Comparison of ENCODE assay signal across 8 cellular contexts in the genomic region with DNA sequence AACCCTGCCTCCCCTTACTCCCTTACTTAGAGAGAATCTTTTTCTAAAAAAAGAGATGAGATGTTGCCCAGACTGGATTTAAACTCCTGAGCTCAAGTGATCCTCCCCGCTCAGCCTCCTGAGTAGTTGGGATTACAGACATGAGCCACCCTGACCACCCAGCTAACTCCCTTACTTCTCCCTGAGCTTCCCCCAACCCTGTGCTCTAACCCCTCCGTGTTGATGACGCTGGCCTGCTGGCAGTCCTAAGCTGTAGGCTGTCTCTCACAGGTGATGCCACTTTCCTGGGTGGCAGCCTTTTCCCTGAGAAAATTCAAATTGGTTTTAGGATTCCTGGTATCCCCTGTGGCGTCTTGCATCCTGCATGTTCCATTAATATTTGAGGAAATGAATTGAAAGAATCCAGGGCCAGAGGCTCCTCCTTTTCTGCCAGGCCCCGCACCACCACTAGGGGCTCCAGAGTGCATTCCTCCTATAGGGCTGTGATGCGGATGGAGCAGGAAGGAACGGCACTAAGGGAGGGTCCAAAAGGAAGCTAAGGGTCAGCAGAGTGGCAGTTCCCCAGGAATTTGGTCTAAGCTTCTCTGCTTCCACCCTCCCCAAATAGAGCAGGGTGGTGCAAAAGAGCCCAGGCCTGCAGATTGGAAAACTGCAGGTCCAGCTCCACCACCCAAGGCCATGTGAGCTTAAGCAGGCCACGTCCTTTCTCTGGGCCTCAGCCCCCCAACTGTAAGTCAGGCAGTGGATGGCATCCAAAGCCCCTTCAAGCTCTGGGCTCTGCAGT.
DNase-seq lines count a peak whose midpoint lies in the region; ATAC-seq and TF ChIP-seq lines count a peak whose summit lies in the region.

No MANE protein-coding gene starts in this region.

- in situ Hi-C loops in gastrocnemius medialis (cut with MboI; ENCODE audit: low sequenced_read_pairs in 4 of 4), result loop anchor here in 1 of 4 donors (10.0 kb wide), 1 partner anchor 110 kb away; no protein-coding TSS in a partner anchor

- H3K4me3 ChIP-seq in GM06990 (replicated peaks; ENCODE audit: low read depth, low read length) (no peak overlapping the region), right cardiac atrium (ENCODE audit: low read length) (no peak overlapping the region), gastrocnemius medialis (no peak overlapping the region)

- peak overlapping the region; percentile 24 for H3K27ac Mint-ChIP-seq in T-helper 2 cell treated with Interferon-gamma antibody and Interleukin-4, amounts not matched to agents 5 μg/mL and 100 μg/mL, for 36 hours

- DNase-seq in GM06990 (ENCODE audit: extremely low read depth, insufficient read length) (peak; percentile 37), amygdala (lab: John Stamatoyannopoulos, UW) (peak in 33 of 56 donors; percentile 6 to 71 (median 33)), right cardiac atrium (peak; percentile 69 to 89 (median 88)), gastrocnemius medialis (peak; percentile 38 to 61)
- peak; percentile 50 for DNase-seq in T-helper 2 cell treated with Interferon-gamma antibody and Interleukin-4, amounts not matched to agents 5 μg/mL and 100 μg/mL, for 36 hours (ENCODE audit: low spot score)

- H3K4me1 Mint-ChIP-seq in T-helper 2 cell treated with Interferon-gamma antibody and Interleukin-4, amounts not matched to agents 5 μg/mL and 100 μg/mL, for 36 hours (ENCODE audit: low read depth), result peaks cover 14% of the 10 kb centered on the region

- no peaks in the 10 kb centered on the region for H3K9me3 Mint-ChIP-seq in T-helper 2 cell treated with Interferon-gamma antibody and Interleukin-4, amounts not matched to agents 5 μg/mL and 100 μg/mL, for 36 hours

- H3K27ac ChIP-seq in right cardiac atrium (ENCODE audit: low read length), result peak overlapping the region; percentile 20
- H3K27ac ChIP-seq in gastrocnemius medialis, result peak overlapping the region; percentile 24 to 75 (median 48)

- intact Hi-C loops in right cardiac atrium (cut with DNase I), result loop anchor here in 2 of 4 donors (5.0 to 10.0 kb wide), 2 partner anchors 100 to 102 kb away; a partner anchor contains a TSS
- intact Hi-C loops in gastrocnemius medialis (cut with DNase I; ENCODE audit: low total_unique reads), result loop anchor here (1.0 kb wide), 1 partner anchor 101 kb away; a partner anchor contains a TSS

- no peaks in the 10 kb centered on the region for H3K27me3 ChIP-seq in GM06990 (replicated peaks; ENCODE audit: control insufficient read depth, insufficient read depth, low read length)
- no peaks in the 10 kb centered on the region for H3K27me3 ChIP-seq in right cardiac atrium (ENCODE audit: control insufficient read depth, insufficient read depth)
- H3K27me3 ChIP-seq in gastrocnemius medialis, result no peaks in the 10 kb centered on the region

- no peaks in the 10 kb centered on the region for H3K36me3 ChIP-seq in GM06990 (ENCODE audit: control insufficient read depth, insufficient read depth, low read length)
- no peaks in the 10 kb centered on the region for H3K36me3 ChIP-seq in gastrocnemius medialis

- peaks cover 4% of the 10 kb centered on the region for H3K4me1 ChIP-seq in right cardiac atrium (ENCODE audit: control insufficient read depth, insufficient read depth, low read length)
- peaks cover 18 to 20% of the 10 kb centered on the region in 2 donors for H3K4me1 ChIP-seq in gastrocnemius medialis

- no peaks in the 10 kb centered on the region for H3K27me3 Mint-ChIP-seq in T-helper 2 cell treated with Interferon-gamma antibody and Interleukin-4, amounts not matched to agents 5 μg/mL and 100 μg/mL, for 36 hours (ENCODE audit: low read depth)

- ATAC-seq in right cardiac atrium (peak; percentile 69 to 84), gastrocnemius medialis (peak; percentile 53 to 65), GM21786 (IDR thresholded peaks at IDR 0.05; ENCODE audit: unreplicated experiment) (no peak), GM19035 (IDR thresholded peaks at IDR 0.05; ENCODE audit: unreplicated experiment) (no peak)

- 49% methylated on average over 8 of the region's 8 CpGs for WGBS in right cardiac atrium

- no peaks in the 10 kb centered on the region for H3K36me3 Mint-ChIP-seq in T-helper 2 cell treated with Interferon-gamma antibody and Interleukin-4, amounts not matched to agents 5 μg/mL and 100 μg/mL, for 36 hours (ENCODE audit: low read depth)

- TF ChIP-seq CTCF in GM06990 (IDR thresholded peaks at IDR 0.05; ENCODE audit: insufficient read depth, low read length, poor library complexity, severe bottlenecking) (peak; percentile 98), LNCAP (IDR thresholded peaks at IDR 0.05) (peak; percentile 96), gastrocnemius medialis (IDR thresholded peaks at IDR 0.05 in 4 of 5, conservative IDR thresholded peaks at IDR 0.05 in 1 of 5) (peak; percentile 76 to 90 (median 82))

- H3K4me3 Mint-ChIP-seq in T-helper 2 cell treated with Interferon-gamma antibody and Interleukin-4, amounts not matched to agents 5 μg/mL and 100 μg/mL, for 36 hours, result no peak overlapping the region

- no peak for TF ChIP-seq POLR2A in gastrocnemius medialis (IDR thresholded peaks at IDR 0.05)

- H3K9me3 ChIP-seq in right cardiac atrium (ENCODE audit: control insufficient read depth, low read length) (no peaks in the 10 kb centered on the region), gastrocnemius medialis (no peaks in the 10 kb centered on the region)

Comparison
In these comparisons a context has a peak if more than half of its experiments do, and no peak if none do; other contexts are left out.
1. DNase-seq: peak in every context shown above with its lines; median percentile 88 in right cardiac atrium; 50 in T-helper 2 cell treated with Interferon-gamma antibody and Interleukin-4, amounts not matched to agents 5 μg/mL and 100 μg/mL, for 36 hours; 50 in gastrocnemius medialis; 37 in GM06990; 33 in amygdala.
2. ATAC-seq: peak in right cardiac atrium (2 of 2) and gastrocnemius medialis (2 of 2); none in GM21786 (single experiment) and GM19035 (single experiment).
3. Peak in every context shown above with its lines, with median percentiles within 50 percentile points of each other: CTCF ChIP-seq.